Comparison of ENCODE assay signal across 8 cellular contexts in the genomic region with DNA sequence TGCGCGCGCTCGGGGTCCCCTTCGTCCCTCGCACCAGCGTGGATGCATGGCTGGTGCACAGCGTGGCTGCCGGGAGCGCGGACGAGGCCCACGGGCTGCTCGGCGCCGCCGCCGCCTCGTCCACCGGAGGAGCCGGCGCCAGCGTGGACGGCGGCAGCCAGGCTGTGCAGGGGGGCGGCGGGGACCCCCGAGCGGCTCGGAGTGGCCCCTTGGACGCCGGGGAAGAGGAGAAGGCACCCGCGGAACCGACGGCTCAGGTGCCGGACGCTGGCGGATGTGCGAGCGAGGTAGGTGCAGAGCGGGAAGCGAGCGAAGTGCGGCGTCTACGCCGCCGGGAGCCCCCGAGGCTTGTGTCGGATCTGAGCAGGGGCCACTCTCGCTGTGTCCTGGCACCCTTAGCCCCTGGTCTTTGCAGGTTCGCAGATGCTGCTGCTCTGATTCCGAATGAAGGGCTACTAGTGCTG. TPM values are rescaled to one million over a fixed set of nuclear protein-coding genes. Genes with fewer than 3 reads are reported as not detected.
DNase-seq lines count a peak whose midpoint lies in the region; ATAC-seq and TF ChIP-seq lines count a peak whose summit lies in the region.
"Not testable (repeated sequence)": the region's sequence is repeated elsewhere in the genome, so short reads cannot be mapped to it uniquely, and the experiment has no call there.

No MANE protein-coding gene starts in this region.

- H3K36me3 Mint-ChIP-seq in activated T-helper 17 cell treated with anti-CD3 and anti-CD28 coated beads, Interleukin-2, amount 50 U/mL, for 72 hours (ENCODE audit: low read depth), result peaks cover 26% of the 10 kb centered on the region

- H3K18ac ChIP-seq in mesenchymal stem cell (ENCODE audit: low read depth in 1 of 2, low read length in 2 of 2), result peak overlapping the region in 1 of 2 experiments; percentile 46

- peaks cover 31% of the 10 kb centered on the region for H3K4me1 Mint-ChIP-seq in activated T-helper 17 cell treated with anti-CD3 and anti-CD28 coated beads, Interleukin-2, amount 50 U/mL, for 72 hours

- BruUV-seq in OCI-LY7 (replicated peaks; lab: Mats Ljungman, UMichigan), result not testable (repeated sequence)

- H4K8ac ChIP-seq in mesenchymal stem cell (ENCODE audit: low read length), result not testable (repeated sequence)

- H3K27ac Mint-ChIP-seq in activated T-helper 17 cell treated with anti-CD3 and anti-CD28 coated beads, Interleukin-2, amount 50 U/mL, for 72 hours, result peak overlapping the region; percentile 95

- H3K4me3 Mint-ChIP-seq in activated T-helper 17 cell treated with anti-CD3 and anti-CD28 coated beads, Interleukin-2, amount 50 U/mL, for 72 hours, result peak overlapping the region; percentile 95

- intact Hi-C loops in OCI-LY7 (cut with micrococcal nuclease; ENCODE audit: unreplicated experiment), result loop anchor here (1.0 to 5.0 kb wide), 3 partner anchors 47 to 186 kb away; a partner anchor contains a TSS

- H3K4ac ChIP-seq in mesenchymal stem cell (ENCODE audit: low read depth in 1 of 2, low read length in 2 of 2), result peak overlapping the region in 1 of 2 experiments; percentile 50

- H3K9me3 Mint-ChIP-seq in activated T-helper 17 cell treated with anti-CD3 and anti-CD28 coated beads, Interleukin-2, amount 50 U/mL, for 72 hours, result not testable (repeated sequence)

- CTCF ChIA-PET in OCI-LY7 (lab: Charles Lee; ENCODE audit: unreplicated experiment), result interaction anchor here (0.7 kb wide), 1 partner anchor 263 kb away, joined by 3 read pairs; no protein-coding TSS in a partner anchor

- H3K4me3 ChIP-seq in OCI-LY7 (ENCODE audit: low read depth, low read length, poor library complexity, severe bottlenecking), result peak overlapping the region; percentile 73
- peak overlapping the region; percentile 36 for H3K4me3 ChIP-seq in epithelial cell of esophagus (ENCODE audit: low read length)
- H3K4me3 ChIP-seq in mesenchymal stem cell (ENCODE audit: insufficient read depth in 1 of 2, low read depth in 1 of 2, low read length in 2 of 2), result peak overlapping the region in 1 of 2 experiments; percentile 92

- not testable (repeated sequence) for H3K23ac ChIP-seq in mesenchymal stem cell (ENCODE audit: low read length in 2 of 2)

- H4K20me1 ChIP-seq in OCI-LY7 (ENCODE audit: insufficient read depth, low read length), result not testable (repeated sequence)

- TF ChIP-seq CTCF in C4-2B (conservative IDR thresholded peaks at IDR 0.05); OCI-LY7 (conservative IDR thresholded peaks at IDR 0.05; ENCODE audit: low read length); epithelial cell of esophagus (IDR thresholded peaks at IDR 0.05; ENCODE audit: insufficient read depth, low read depth, low read length, missing control alignments): not testable (repeated sequence)

- H3K79me2 ChIP-seq in OCI-LY7 (ENCODE audit: insufficient read depth, low read depth, low read length), result peaks cover 48% of the 10 kb centered on the region

- H3K36me3 ChIP-seq in OCI-LY7 (ENCODE audit: insufficient read depth, low read length); mesenchymal stem cell (ENCODE audit: control insufficient read depth in 1 of 2, insufficient read depth in 2 of 2, low read depth in 1 of 2, low read length in 2 of 2): not testable (repeated sequence)

- H4K91ac ChIP-seq in mesenchymal stem cell (ENCODE audit: low read length), result not testable (repeated sequence)

- peak overlapping the region; percentile 96; the same call in 1 of the 2 replicates for H2AFZ ChIP-seq in OCI-LY7 (ENCODE audit: low read length)
- not testable (repeated sequence) for H2AFZ ChIP-seq in mesenchymal stem cell (ENCODE audit: low read depth, low read length)

- DNase-seq in OCI-LY7 (ENCODE audit: low spot score) (peak; percentile 56), mesenchymal stem cell (peak; percentile 18)
- not testable (repeated sequence) for DNase-seq in epithelial cell of esophagus (ENCODE audit: low read depth)
- peak; percentile 61 for DNase-seq in stimulated activated CD4-positive, alpha-beta T cell treated with anti-CD3 and anti-CD28 coated beads, Interleukin-15, amount 100 ng/mL, for 24 hours

- H2BK12ac ChIP-seq in mesenchymal stem cell (ENCODE audit: low read length in 2 of 2), result peak overlapping the region in 1 of 2 experiments; percentile 19

- H3K4me1 ChIP-seq in OCI-LY7 (ENCODE audit: insufficient read depth, low read length, poor library complexity, severe bottlenecking) (peaks cover 50% of the 10 kb centered on the region), mesenchymal stem cell (ENCODE audit: control insufficient read depth, insufficient read depth, low read depth, low read length) (peaks cover 34% of the 10 kb centered on the region)

- H3K27ac ChIP-seq in C4-2B (peak overlapping the region; percentile 61), OCI-LY7 (ENCODE audit: low read depth, low read length, poor library complexity, severe bottlenecking) (peak overlapping the region; percentile 30), mesenchymal stem cell (ENCODE audit: low read length, poor library complexity, severe bottlenecking) (peak overlapping the region; percentile 66)

- H3K4me2 ChIP-seq in OCI-LY7 (ENCODE audit: low read length) (peak overlapping the region; percentile 89), mesenchymal stem cell (ENCODE audit: low read length, poor library complexity, severe bottlenecking) (peak overlapping the region; percentile 81)

- peak overlapping the region in 1 of 2 experiments; percentile 49 for H3K14ac ChIP-seq in mesenchymal stem cell (ENCODE audit: low read length in 2 of 2)

- H2BK15ac ChIP-seq in mesenchymal stem cell (ENCODE audit: low read depth, poor library complexity, severe bottlenecking), result not testable (repeated sequence)

- not testable (repeated sequence) for H3K9me2 ChIP-seq in OCI-LY7 (ENCODE audit: insufficient read depth, low read length)

- not testable (repeated sequence) for H3K27me3 Mint-ChIP-seq in activated T-helper 17 cell treated with anti-CD3 and anti-CD28 coated beads, Interleukin-2, amount 50 U/mL, for 72 hours

- H3K79me1 ChIP-seq in mesenchymal stem cell (replicated peaks; ENCODE audit: low read length, poor library complexity, severe bottlenecking), result not testable (repeated sequence)

- WGBS in mesenchymal stem cell, result 3% methylated on average over 32 of the region's 54 CpGs

- not testable (repeated sequence) for H3K9me3 ChIP-seq in OCI-LY7 (ENCODE audit: low read length); mesenchymal stem cell (ENCODE audit: control insufficient read depth, low read length)

- POLR2A ChIA-PET in OCI-LY7 (lab: Charles Lee), result interaction anchor here (1.3 to 1.7 kb wide), 3 partner anchors 14 to 52 kb away, joined by 3 to 7 read pairs (median 5); a partner anchor contains a TSS

- H2BK120ac ChIP-seq in mesenchymal stem cell (ENCODE audit: low read depth, low read length), result not testable (repeated sequence)

- not testable (repeated sequence) for H2BK5ac ChIP-seq in mesenchymal stem cell (ENCODE audit: low read depth, low read length, poor library complexity, severe bottlenecking)

- H3K27me3 ChIP-seq in mesenchymal stem cell (ENCODE audit: control insufficient read depth in 1 of 2, insufficient read depth in 1 of 2, low read length in 2 of 2), result peaks cover 0 to 46% of the 10 kb centered on the region in 2 experiments

- ATAC-seq in GM19351 (IDR thresholded peaks at IDR 0.05; ENCODE audit: unreplicated experiment) (peak; percentile 27), HG02981 (IDR thresholded peaks at IDR 0.05; ENCODE audit: unreplicated experiment) (peak; percentile 17)
- ATAC-seq in activated T-helper 17 cell treated with anti-CD3 and anti-CD28 coated beads, Interleukin-2, amount 50 U/mL, for 72 hours (replicated peaks), result not testable (repeated sequence)

- H2AK5ac ChIP-seq in mesenchymal stem cell (ENCODE audit: low read length, severe bottlenecking), result not testable (repeated sequence)

- not testable (repeated sequence) for H3K9ac ChIP-seq in mesenchymal stem cell (ENCODE audit: low read length)

RNA-seq across cellular contexts. Expression of a gene that starts 0.8 kb away (rescaled TPM):
- 10.7 and 13.3 TPM in 2 replicates for total RNA-seq in OCI-LY7 (2014; rRNA removed; shearing (Covaris generic))
- 12.3 and 12.6 TPM in 2 replicates for total RNA-seq in OCI-LY7 (2022)
- 10 to 100 TPM; 24.1 to 27.6 TPM for total RNA-seq in activated T-helper 17 cell treated with anti-CD3 and anti-CD28 coated beads, Interleukin-2, amount 50 U/mL, for 72 hours
- 17.7 TPM for polyA plus RNA-seq in mesenchymal stem cell (2013, experiment 1 of 2)
- 17.2 TPM for polyA plus RNA-seq in mesenchymal stem cell (2013, experiment 2 of 2)

RNA-seq across cellular contexts. Expression of a gene that starts 47.7 kb away (rescaled TPM):
- 258 and 406 TPM in 2 replicates for total RNA-seq in OCI-LY7 (2014; rRNA removed; shearing (Covaris generic))
- total RNA-seq in OCI-LY7 (2022), result 1,014 and 1,090 TPM in 2 replicates
- 100 to 1,000 TPM; 491 to 882 TPM for total RNA-seq in activated T-helper 17 cell treated with anti-CD3 and anti-CD28 coated beads, Interleukin-2, amount 50 U/mL, for 72 hours
- polyA plus RNA-seq in mesenchymal stem cell (2013, experiment 1 of 2), result 309 TPM
- 309 TPM for polyA plus RNA-seq in mesenchymal stem cell (2013, experiment 2 of 2)

RNA-seq across cellular contexts. Expression of a gene that starts 48.7 kb away (rescaled TPM):
- total RNA-seq in OCI-LY7 (2014; rRNA removed; shearing (Covaris generic)), result 252 and 259 TPM in 2 replicates
- total RNA-seq in OCI-LY7 (2022), result 350 and 364 TPM in 2 replicates
- total RNA-seq in activated T-helper 17 cell treated with anti-CD3 and anti-CD28 coated beads, Interleukin-2, amount 50 U/mL, for 72 hours, result 100 to 1,000 TPM; 179 to 242 TPM
- 144 TPM for polyA plus RNA-seq in mesenchymal stem cell (2013, experiment 1 of 2)
- polyA plus RNA-seq in mesenchymal stem cell (2013, experiment 2 of 2), result 150 TPM
